6 cellular contexts compared by ENCODE assay signal in the genomic region with DNA sequence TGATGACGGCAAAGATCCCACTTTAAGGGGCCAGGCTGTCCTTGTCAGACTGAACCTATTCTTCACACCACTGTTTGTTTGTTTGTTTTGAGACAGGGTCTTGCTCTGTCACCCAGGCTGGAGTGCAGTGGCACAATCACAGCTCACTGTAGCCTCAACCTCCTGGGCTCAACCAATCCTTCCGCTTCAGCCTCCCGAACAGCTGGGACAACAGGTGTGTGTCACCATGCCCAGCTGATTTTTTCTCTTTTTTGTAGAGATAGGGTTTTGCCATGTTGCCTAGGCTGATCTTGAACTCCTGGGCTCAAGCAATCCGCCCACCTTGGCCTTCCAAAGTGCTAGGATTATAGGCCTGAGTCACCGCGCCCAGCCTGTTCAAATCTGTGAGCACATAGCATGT. TPM values are rescaled to one million over a fixed set of nuclear protein-coding genes. Genes with fewer than 3 reads are reported as not detected.
DNase-seq lines count a peak whose midpoint lies in the region; ATAC-seq and TF ChIP-seq lines count a peak whose summit lies in the region.
"Not testable (repeated sequence)": the region's sequence is repeated elsewhere in the genome, so short reads cannot be mapped to it uniquely, and the experiment has no call there.

No MANE protein-coding gene starts in this region.

- peaks cover 78% of the 10 kb centered on the region for H3K36me3 Mint-ChIP-seq in CD8-positive, alpha-beta T cell
- H3K36me3 Mint-ChIP-seq in activated CD8-positive, alpha-beta memory T cell treated with anti-CD3 and anti-CD28 coated beads, Interleukin-2, amount 10 ng/mL, durations not matched to agents 7 days and 5 days, result peaks cover 10% of the 10 kb centered on the region
- H3K36me3 Mint-ChIP-seq in chondrocyte (ENCODE audit: low read depth) (peaks cover 21% of the 10 kb centered on the region), progenitor cell of endocrine pancreas (ENCODE audit: insufficient read depth) (peaks cover 23% of the 10 kb centered on the region)
- H3K36me3 Mint-ChIP-seq in stimulated activated naive CD8-positive, alpha-beta T cell treated with anti-CD3 and anti-CD28 coated beads, Interleukin-15, Interleukin-2, amounts not matched to agents 100 ng/mL and 50 ng/mL, for 24 hours (ENCODE audit: low read depth), result peaks cover 35% of the 10 kb centered on the region

- CTCF ChIA-PET in CD8-positive, alpha-beta T cell (lab: Charles Lee), result interaction anchor here (0.6 to 2.3 kb wide), 2 partner anchors 9 to 150 kb away, joined by 3 to 9 read pairs; no protein-coding TSS in a partner anchor
- CTCF ChIA-PET in activated CD8-positive, alpha-beta memory T cell treated with anti-CD3 and anti-CD28 coated beads, Interleukin-2, amount 10 ng/mL, durations not matched to agents 7 days and 5 days (lab: Charles Lee), result interaction anchor here (2.8 kb wide), 1 partner anchor 10 kb away, joined by 13 read pairs; no protein-coding TSS in a partner anchor

- H3K4me1 Mint-ChIP-seq in CD8-positive, alpha-beta T cell (ENCODE audit: low read depth); activated CD8-positive, alpha-beta memory T cell treated with anti-CD3 and anti-CD28 coated beads, Interleukin-2, amount 10 ng/mL, durations not matched to agents 7 days and 5 days; progenitor cell of endocrine pancreas (ENCODE audit: low read depth); stimulated activated naive CD8-positive, alpha-beta T cell treated with anti-CD3 and anti-CD28 coated beads, Interleukin-15, Interleukin-2, amounts not matched to agents 100 ng/mL and 50 ng/mL, for 24 hours (ENCODE audit: low read depth): not testable (repeated sequence)
- peaks cover 10% of the 10 kb centered on the region for H3K4me1 Mint-ChIP-seq in chondrocyte (ENCODE audit: low read depth)

- H3K27me3 ChIP-seq in CD8-positive, alpha-beta T cell (ENCODE audit: insufficient read depth, low read length); MG63: not testable (repeated sequence)

- DNase-seq in CD8-positive, alpha-beta T cell; activated CD8-positive, alpha-beta memory T cell treated with anti-CD3 and anti-CD28 coated beads, Interleukin-2, amount 10 ng/mL, durations not matched to agents 7 days and 5 days; chondrocyte (ENCODE audit: low spot score); progenitor cell of endocrine pancreas (ENCODE audit: low spot score, unreplicated experiment): not testable (repeated sequence)
- DNase-seq in MG63, result peak; percentile 21

- H3K9me3 Mint-ChIP-seq in CD8-positive, alpha-beta T cell; activated CD8-positive, alpha-beta memory T cell treated with anti-CD3 and anti-CD28 coated beads, Interleukin-2, amount 10 ng/mL, durations not matched to agents 7 days and 5 days (ENCODE audit: low read depth); chondrocyte (ENCODE audit: low read depth); progenitor cell of endocrine pancreas (ENCODE audit: low read depth); stimulated activated naive CD8-positive, alpha-beta T cell treated with anti-CD3 and anti-CD28 coated beads, Interleukin-15, Interleukin-2, amounts not matched to agents 100 ng/mL and 50 ng/mL, for 24 hours: not testable (repeated sequence)

- H3K27ac ChIP-seq in CD8-positive, alpha-beta T cell (ENCODE audit: low read depth, low read length), result not testable (repeated sequence)

- not testable (repeated sequence) for H3K4me1 ChIP-seq in CD8-positive, alpha-beta T cell (ENCODE audit: insufficient read depth, low read length)

- not testable (repeated sequence) for H3K27me3 Mint-ChIP-seq in CD8-positive, alpha-beta T cell (ENCODE audit: low read depth); activated CD8-positive, alpha-beta memory T cell treated with anti-CD3 and anti-CD28 coated beads, Interleukin-2, amount 10 ng/mL, durations not matched to agents 7 days and 5 days; chondrocyte (ENCODE audit: low read depth); progenitor cell of endocrine pancreas; stimulated activated naive CD8-positive, alpha-beta T cell treated with anti-CD3 and anti-CD28 coated beads, Interleukin-15, Interleukin-2, amounts not matched to agents 100 ng/mL and 50 ng/mL, for 24 hours

- not testable (repeated sequence) for ATAC-seq in CD8-positive, alpha-beta T cell; activated CD8-positive, alpha-beta memory T cell treated with anti-CD3 and anti-CD28 coated beads, Interleukin-2, amount 10 ng/mL, durations not matched to agents 7 days and 5 days

- not testable (repeated sequence) for H3K4me3 Mint-ChIP-seq in CD8-positive, alpha-beta T cell; activated CD8-positive, alpha-beta memory T cell treated with anti-CD3 and anti-CD28 coated beads, Interleukin-2, amount 10 ng/mL, durations not matched to agents 7 days and 5 days; chondrocyte (ENCODE audit: unreplicated experiment); progenitor cell of endocrine pancreas (ENCODE audit: low read depth); stimulated activated naive CD8-positive, alpha-beta T cell treated with anti-CD3 and anti-CD28 coated beads, Interleukin-15, Interleukin-2, amounts not matched to agents 100 ng/mL and 50 ng/mL, for 24 hours

- H3K27ac Mint-ChIP-seq in CD8-positive, alpha-beta T cell, result peak overlapping the region; percentile 27
- peak overlapping the region; percentile 20 for H3K27ac Mint-ChIP-seq in activated CD8-positive, alpha-beta memory T cell treated with anti-CD3 and anti-CD28 coated beads, Interleukin-2, amount 10 ng/mL, durations not matched to agents 7 days and 5 days
- peak overlapping the region; percentile 57 for H3K27ac Mint-ChIP-seq in chondrocyte (ENCODE audit: unreplicated experiment)
- peak overlapping the region; percentile 20 for H3K27ac Mint-ChIP-seq in progenitor cell of endocrine pancreas
- H3K27ac Mint-ChIP-seq in stimulated activated naive CD8-positive, alpha-beta T cell treated with anti-CD3 and anti-CD28 coated beads, Interleukin-15, Interleukin-2, amounts not matched to agents 100 ng/mL and 50 ng/mL, for 24 hours, result peak overlapping the region; percentile 55

- H3K9me3 ChIP-seq in CD8-positive, alpha-beta T cell (ENCODE audit: low read length); MG63: not testable (repeated sequence)

- intact Hi-C loops in CD8-positive, alpha-beta T cell (cut with DNase I, micrococcal nuclease), result not testable (repeated sequence)

- TF ChIP-seq CTCF in CD8-positive, alpha-beta T cell (IDR thresholded peaks at IDR 0.05); chondrocyte (IDR thresholded peaks at IDR 0.05); progenitor cell of endocrine pancreas (IDR thresholded peaks at IDR 0.05; ENCODE audit: unreplicated experiment): not testable (repeated sequence)

- H3K4me3 ChIP-seq in CD8-positive, alpha-beta T cell (ENCODE audit: low read depth, low read length); MG63: not testable (repeated sequence)

- H3K36me3 ChIP-seq in CD8-positive, alpha-beta T cell (ENCODE audit: insufficient read depth, low read length), result peaks cover 42% of the 10 kb centered on the region
- peaks cover 70% of the 10 kb centered on the region for H3K36me3 ChIP-seq in MG63

- POLR2A ChIA-PET in CD8-positive, alpha-beta T cell (lab: Charles Lee), result not testable (repeated sequence)

RNA-seq across cellular contexts. Expression of a gene that starts 12.1 kb away (rescaled TPM):
- total RNA-seq in CD8-positive, alpha-beta T cell, result 10 to 100 TPM; 13.9 to 14.4 TPM
- total RNA-seq in MG63 (2014; rRNA removed; shearing (Covaris generic); ENCODE audit: low replicate concordance), result 26.6 and 29.0 TPM in 2 replicates
- 10 to 100 TPM; 24.3 to 24.4 TPM for total RNA-seq in activated CD8-positive, alpha-beta memory T cell treated with anti-CD3 and anti-CD28 coated beads, Interleukin-2, amount 10 ng/mL, durations not matched to agents 7 days and 5 days
- 12.9 to 18.2 TPM (median 14.7 TPM) in 3 replicates for total RNA-seq in chondrocyte
- total RNA-seq in progenitor cell of endocrine pancreas, result 22.9 TPM in 2 replicates

RNA-seq across cellular contexts. Expression of a gene that starts 23.2 kb away (rescaled TPM):
- 1 to 10 TPM; 3.3 to 3.5 TPM for total RNA-seq in CD8-positive, alpha-beta T cell
- total RNA-seq in MG63 (2014; rRNA removed; shearing (Covaris generic); ENCODE audit: low replicate concordance), result 15.1 and 20.0 TPM in 2 replicates
- total RNA-seq in activated CD8-positive, alpha-beta memory T cell treated with anti-CD3 and anti-CD28 coated beads, Interleukin-2, amount 10 ng/mL, durations not matched to agents 7 days and 5 days, result 10 to 100 TPM; 10.7 to 15.9 TPM
- total RNA-seq in chondrocyte (22.2 to 25.6 TPM (median 23.9 TPM) in 3 replicates), progenitor cell of endocrine pancreas (29.1 TPM in 2 replicates)

RNA-seq across cellular contexts. Expression of a gene that starts 34.1 kb away (rescaled TPM):
- total RNA-seq in CD8-positive, alpha-beta T cell, result 10 to 100 TPM; 33.3 to 33.4 TPM
- 27.8 and 32.0 TPM in 2 replicates for total RNA-seq in MG63 (2014; rRNA removed; shearing (Covaris generic); ENCODE audit: low replicate concordance)
- 10 to 100 TPM; 23.9 to 28.2 TPM for total RNA-seq in activated CD8-positive, alpha-beta memory T cell treated with anti-CD3 and anti-CD28 coated beads, Interleukin-2, amount 10 ng/mL, durations not matched to agents 7 days and 5 days
- total RNA-seq in chondrocyte, result 34.3 to 39.6 TPM (median 38.3 TPM) in 3 replicates
- 21.0 and 21.3 TPM in 2 replicates for total RNA-seq in progenitor cell of endocrine pancreas

RNA-seq across cellular contexts. Expression of a gene that starts 57.0 kb away (rescaled TPM):
- 10 to 100 TPM; 31.9 to 35.0 TPM for total RNA-seq in CD8-positive, alpha-beta T cell
- 20.6 and 32.5 TPM in 2 replicates for total RNA-seq in MG63 (2014; rRNA removed; shearing (Covaris generic); ENCODE audit: low replicate concordance)
- total RNA-seq in activated CD8-positive, alpha-beta memory T cell treated with anti-CD3 and anti-CD28 coated beads, Interleukin-2, amount 10 ng/mL, durations not matched to agents 7 days and 5 days, result 10 to 100 TPM; 30.7 to 37.4 TPM
- total RNA-seq in chondrocyte, result 19.9 to 27.4 TPM (median 23.7 TPM) in 3 replicates
- total RNA-seq in progenitor cell of endocrine pancreas, result 49.7 and 55.9 TPM in 2 replicates
